ENCODE assay signal across 15 cellular contexts in the genomic region with DNA sequence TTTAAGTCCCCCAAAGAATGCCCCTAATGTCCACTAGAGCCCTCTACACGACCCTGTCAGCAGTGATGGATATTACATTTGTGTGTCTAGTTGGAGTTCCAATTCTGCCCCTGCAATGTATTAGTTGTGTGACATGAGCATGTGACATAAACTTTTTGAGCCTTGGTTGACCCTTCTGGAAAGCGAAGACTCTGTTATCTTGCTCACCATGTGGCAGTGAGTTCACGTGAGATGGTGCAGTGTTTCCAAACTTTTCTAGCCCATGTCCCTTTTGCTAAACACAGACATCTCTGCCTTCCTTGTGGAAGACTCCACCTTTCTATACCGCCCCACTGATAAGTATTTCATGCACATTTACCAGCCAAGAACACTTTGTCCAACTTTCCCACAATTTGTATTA.
DNase-seq lines count a peak whose midpoint lies in the region; ATAC-seq and TF ChIP-seq lines count a peak whose summit lies in the region.
"Had no signal": no experiment of that assay in that cellular context is flagged by ENCODE, and none has a peak within 500 bp of the region (broad histone marks: within the 10 kb centered on the region; RNA-seq: fewer than 3 reads in every experiment).

No MANE protein-coding gene starts in this region.

- H3K36me3 Mint-ChIP-seq in stimulated activated memory B cell treated with anti-CD40 and anti-IgM and Interleukin-4, amounts not matched to agents 10 μg/mL and 1 μg/mL and 100 μg/mL, for 72 hours = no peaks in the 10 kb centered on the region
- no peaks in the 10 kb centered on the region for H3K36me3 Mint-ChIP-seq in natural killer cell treated with Interleukin-12 subunit alpha and Interleukin-12 subunit beta and Interleukin-15 and Interleukin-18, amount 100 ng/mL, for 72 hours
- no peaks in the 10 kb centered on the region for H3K36me3 Mint-ChIP-seq in activated CD4-positive, alpha-beta memory T cell treated with anti-CD3 and anti-CD28 coated beads for 36 hours
- H3K36me3 Mint-ChIP-seq: CD4-positive, alpha-beta memory T cell had no signal

- no peak for DNase-seq in OCI-LY7 (ENCODE audit: low spot score)
- no peak for DNase-seq in WERI-Rb-1
- no peak for DNase-seq in natural killer cell treated with Interleukin-12 subunit alpha and Interleukin-12 subunit beta and Interleukin-15 and Interleukin-18, amount 100 ng/mL, for 72 hours (ENCODE audit: low spot score)
- DNase-seq in HAP-1 (ENCODE audit: low spot score in 2 of 2) = no peak
- no peak for DNase-seq in activated CD4-positive, alpha-beta memory T cell treated with anti-CD3 and anti-CD28 coated beads for 36 hours
- DNase-seq: C1 segment of cervical spinal cord; Calu3; CD4-positive, alpha-beta memory T cell; COR-L47; DMS53; DMS79 treated with DMSO at 0.1 percent for 48 hours; GF-D8; HCEC 1CT had no signal

- H3K27me3 ChIP-seq in WERI-Rb-1 (ENCODE audit: insufficient read depth, low read depth, severe bottlenecking) (no peaks in the 10 kb centered on the region), HAP-1 (ENCODE audit: low read depth) (no peaks in the 10 kb centered on the region)

- H3K4me3 ChIP-seq in OCI-LY7 (ENCODE audit: low read depth, low read length, poor library complexity, severe bottlenecking) (no peak overlapping the region), WERI-Rb-1 (ENCODE audit: low read depth, low read length) (no peak overlapping the region), HAP-1 (no peak overlapping the region)
- H3K4me3 ChIP-seq: GM23338 had no signal

- peaks cover 82% of the 10 kb centered on the region for H3K4me1 ChIP-seq in OCI-LY7 (ENCODE audit: insufficient read depth, low read length, poor library complexity, severe bottlenecking)
- no peaks in the 10 kb centered on the region for H3K4me1 ChIP-seq in HAP-1

- H3K36me3 ChIP-seq in OCI-LY7 (ENCODE audit: insufficient read depth, low read length) = no peaks in the 10 kb centered on the region
- H3K36me3 ChIP-seq in WERI-Rb-1 = no peaks in the 10 kb centered on the region
- H3K36me3 ChIP-seq in HAP-1 (replicated peaks) = no peaks in the 10 kb centered on the region

- peak overlapping the region; percentile 5 for H3K27ac Mint-ChIP-seq in stimulated activated memory B cell treated with anti-CD40 and anti-IgM and Interleukin-4, amounts not matched to agents 10 μg/mL and 1 μg/mL and 100 μg/mL, for 72 hours
- no peak overlapping the region for H3K27ac Mint-ChIP-seq in natural killer cell treated with Interleukin-12 subunit alpha and Interleukin-12 subunit beta and Interleukin-15 and Interleukin-18, amount 100 ng/mL, for 72 hours
- H3K27ac Mint-ChIP-seq in activated CD4-positive, alpha-beta memory T cell treated with anti-CD3 and anti-CD28 coated beads for 36 hours = no peak overlapping the region
- H3K27ac Mint-ChIP-seq: CD4-positive, alpha-beta memory T cell; GM23338 had no signal

- H4K20me1 ChIP-seq in OCI-LY7 (ENCODE audit: insufficient read depth, low read length) = no peaks in the 10 kb centered on the region

- intact Hi-C loops in OCI-LY7 (cut with micrococcal nuclease; ENCODE audit: unreplicated experiment) = no loop called here
- intact Hi-C loops in activated CD4-positive, alpha-beta memory T cell treated with anti-CD3 and anti-CD28 coated beads for 36 hours (cut with micrococcal nuclease) = no loop called here

- CTCF ChIA-PET in OCI-LY7 (lab: Charles Lee; ENCODE audit: unreplicated experiment) = no interaction called here
- CTCF ChIA-PET in activated CD4-positive, alpha-beta memory T cell treated with anti-CD3 and anti-CD28 coated beads for 36 hours (lab: Charles Lee) = no interaction called here

- H3K4me2 ChIP-seq in OCI-LY7 (ENCODE audit: low read length) = no peak overlapping the region
- H3K4me2 ChIP-seq: GM23338 had no signal

- no peak overlapping the region for H2AFZ ChIP-seq in OCI-LY7 (ENCODE audit: low read length)
- H2AFZ ChIP-seq: GM23338 had no signal

- H3K27me3 Mint-ChIP-seq in stimulated activated memory B cell treated with anti-CD40 and anti-IgM and Interleukin-4, amounts not matched to agents 10 μg/mL and 1 μg/mL and 100 μg/mL, for 72 hours = no peaks in the 10 kb centered on the region
- peaks cover 2 to 6% of the 10 kb centered on the region in 2 donors for H3K27me3 Mint-ChIP-seq in natural killer cell treated with Interleukin-12 subunit alpha and Interleukin-12 subunit beta and Interleukin-15 and Interleukin-18, amount 100 ng/mL, for 72 hours
- H3K27me3 Mint-ChIP-seq in activated CD4-positive, alpha-beta memory T cell treated with anti-CD3 and anti-CD28 coated beads for 36 hours = no peaks in the 10 kb centered on the region

- in situ Hi-C loops in HAP-1 (cut with MboI; ENCODE audit: low sequenced_read_pairs) = no loop called here

- H3K4me3 Mint-ChIP-seq in stimulated activated memory B cell treated with anti-CD40 and anti-IgM and Interleukin-4, amounts not matched to agents 10 μg/mL and 1 μg/mL and 100 μg/mL, for 72 hours = no peak overlapping the region
- no peak overlapping the region for H3K4me3 Mint-ChIP-seq in natural killer cell treated with Interleukin-12 subunit alpha and Interleukin-12 subunit beta and Interleukin-15 and Interleukin-18, amount 100 ng/mL, for 72 hours
- H3K4me3 Mint-ChIP-seq in activated CD4-positive, alpha-beta memory T cell treated with anti-CD3 and anti-CD28 coated beads for 36 hours = no peak overlapping the region
- H3K4me3 Mint-ChIP-seq: CD4-positive, alpha-beta memory T cell; GM23338 had no signal

- no peak for ATAC-seq in stimulated activated memory B cell treated with anti-CD40 and anti-IgM and Interleukin-4, amounts not matched to agents 10 μg/mL and 1 μg/mL and 100 μg/mL, for 72 hours
- ATAC-seq in natural killer cell treated with Interleukin-12 subunit alpha and Interleukin-12 subunit beta and Interleukin-15 and Interleukin-18, amount 100 ng/mL, for 72 hours = no peak
- ATAC-seq: GM23338 had no signal

- TSS peak; percentile 35 for BruUV-seq in OCI-LY7 (replicated peaks; lab: Mats Ljungman, UMichigan)

- no peak for TF ChIP-seq CTCF in OCI-LY7 (conservative IDR thresholded peaks at IDR 0.05; ENCODE audit: low read length)
- TF ChIP-seq CTCF in WERI-Rb-1 (IDR thresholded peaks at IDR 0.05; ENCODE audit: low read depth, low read length) = no peak

- H3K4me1 Mint-ChIP-seq in stimulated activated memory B cell treated with anti-CD40 and anti-IgM and Interleukin-4, amounts not matched to agents 10 μg/mL and 1 μg/mL and 100 μg/mL, for 72 hours = peaks cover 34% of the 10 kb centered on the region
- H3K4me1 Mint-ChIP-seq in natural killer cell treated with Interleukin-12 subunit alpha and Interleukin-12 subunit beta and Interleukin-15 and Interleukin-18, amount 100 ng/mL, for 72 hours (ENCODE audit: low read depth in 2 of 2) = no peaks in the 10 kb centered on the region
- H3K4me1 Mint-ChIP-seq in activated CD4-positive, alpha-beta memory T cell treated with anti-CD3 and anti-CD28 coated beads for 36 hours (ENCODE audit: low read depth) = peaks cover 2% of the 10 kb centered on the region

- H3K9me2 ChIP-seq in OCI-LY7 (ENCODE audit: insufficient read depth, low read length) = no peaks in the 10 kb centered on the region

- no peaks in the 10 kb centered on the region for H3K9me3 Mint-ChIP-seq in stimulated activated memory B cell treated with anti-CD40 and anti-IgM and Interleukin-4, amounts not matched to agents 10 μg/mL and 1 μg/mL and 100 μg/mL, for 72 hours
- no peaks in the 10 kb centered on the region for H3K9me3 Mint-ChIP-seq in natural killer cell treated with Interleukin-12 subunit alpha and Interleukin-12 subunit beta and Interleukin-15 and Interleukin-18, amount 100 ng/mL, for 72 hours
- no peaks in the 10 kb centered on the region for H3K9me3 Mint-ChIP-seq in activated CD4-positive, alpha-beta memory T cell treated with anti-CD3 and anti-CD28 coated beads for 36 hours
- H3K9me3 Mint-ChIP-seq: CD4-positive, alpha-beta memory T cell; GM23338 had no signal

- no peaks in the 10 kb centered on the region for H3K9me3 ChIP-seq in OCI-LY7 (ENCODE audit: low read length)
- H3K9me3 ChIP-seq in WERI-Rb-1 (ENCODE audit: severe bottlenecking) = no peaks in the 10 kb centered on the region
- no peaks in the 10 kb centered on the region for H3K9me3 ChIP-seq in HAP-1

- H3K79me2 ChIP-seq in OCI-LY7 (ENCODE audit: insufficient read depth, low read depth, low read length) = no peaks in the 10 kb centered on the region

- POLR2A ChIA-PET in OCI-LY7 (lab: Charles Lee) = no interaction called here
- POLR2A ChIA-PET in activated CD4-positive, alpha-beta memory T cell treated with anti-CD3 and anti-CD28 coated beads for 36 hours (lab: Charles Lee) = no interaction called here

- H3K27ac ChIP-seq in OCI-LY7 (ENCODE audit: low read depth, low read length, poor library complexity, severe bottlenecking) (no peak overlapping the region), WERI-Rb-1 (0 out of 2 replicates have a peak overlapping the region, but pooled peaks have one; percentile 6)
